1 cellular context compared by ENCODE assay signal in genomic region chr15:85780586-85780985, GRCh38.
TF ChIP-seq lines count a peak whose summit lies in the region.

No MANE protein-coding gene starts in this region.

TF ChIP-seq in HepG2, 621 proteins besides CTCF, POLR2A, EP300 and RAD21:
- TF ChIP-seq, protein P1, sequence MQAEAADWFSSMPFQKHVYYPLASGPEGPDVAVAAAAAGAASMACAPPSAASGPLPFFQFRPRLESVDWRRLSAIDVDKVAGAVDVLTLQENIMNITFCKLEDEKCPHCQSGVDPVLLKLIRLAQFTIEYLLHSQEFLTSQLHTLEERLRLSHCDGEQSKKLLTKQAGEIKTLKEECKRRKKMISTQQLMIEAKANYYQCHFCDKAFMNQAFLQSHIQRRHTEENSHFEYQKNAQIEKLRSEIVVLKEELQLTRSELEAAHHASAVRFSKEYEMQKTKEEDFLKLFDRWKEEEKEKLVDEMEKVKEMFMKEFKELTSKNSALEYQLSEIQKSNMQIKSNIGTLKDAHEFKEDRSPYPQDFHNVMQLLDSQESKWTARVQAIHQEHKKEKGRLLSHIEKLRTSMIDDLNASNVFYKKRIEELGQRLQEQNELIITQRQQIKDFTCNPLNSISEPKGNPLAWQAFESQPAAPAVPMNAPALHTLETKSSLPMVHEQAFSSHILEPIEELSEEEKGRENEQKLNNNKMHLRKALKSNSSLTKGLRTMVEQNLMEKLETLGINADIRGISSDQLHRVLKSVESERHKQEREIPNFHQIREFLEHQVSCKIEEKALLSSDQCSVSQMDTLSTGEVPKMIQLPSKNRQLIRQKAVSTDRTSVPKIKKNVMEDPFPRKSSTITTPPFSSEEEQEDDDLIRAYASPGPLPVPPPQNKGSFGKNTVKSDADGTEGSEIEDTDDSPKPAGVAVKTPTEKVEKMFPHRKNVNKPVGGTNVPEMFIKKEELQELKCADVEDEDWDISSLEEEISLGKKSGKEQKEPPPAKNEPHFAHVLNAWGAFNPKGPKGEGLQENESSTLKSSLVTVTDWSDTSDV (CRISPR knock-in tag; IDR thresholded peaks at IDR 0.05), result no peak
- TF ChIP-seq ZSCAN31 (CRISPR knock-in tag; IDR thresholded peaks at IDR 0.05; ENCODE audit: low read depth) (0 out of 2 replicates have a peak, but pooled peaks have one; percentile 31), ZBTB43 (CRISPR knock-in tag; conservative IDR thresholded peaks at IDR 0.05) (no peak)
